8 cellular contexts compared by ENCODE assay signal in genomic region chr3:191331443-191331842, GRCh38. TPM values are rescaled to one million over a fixed set of nuclear protein-coding genes. Genes with fewer than 3 reads are reported as not detected.
DNase-seq lines count a peak whose midpoint lies in the region; ATAC-seq and TF ChIP-seq lines count a peak whose summit lies in the region.

No MANE protein-coding gene starts in this region.

- H3K9me3 Mint-ChIP-seq in memory B cell = no peaks in the 10 kb centered on the region

- peak overlapping the region; percentile 84 for H3K4me3 ChIP-seq in brain microvascular endothelial cell (ENCODE audit: low read depth, low read length)

- H3K36me3 ChIP-seq in brain microvascular endothelial cell (replicated peaks) = no peaks in the 10 kb centered on the region

- peak overlapping the region; percentile 84 for H3K27ac ChIP-seq in brain microvascular endothelial cell

- peak; percentile 50 for DNase-seq in A172 (ENCODE audit: low spot score)
- peak; percentile 68 for DNase-seq in HCEC 1CT
- no peak for DNase-seq in brain microvascular endothelial cell
- DNase-seq in memory B cell (ENCODE audit: low spot score in 2 of 2) = no peak
- DNase-seq in NCI-H69 (lab: John Stamatoyannopoulos, UW) = no peak
- no peak for DNase-seq in NCI-H526 (lab: John Stamatoyannopoulos, UW)

- H3K27me3 ChIP-seq in brain microvascular endothelial cell (replicated peaks) = no peaks in the 10 kb centered on the region

- no peaks in the 10 kb centered on the region for H3K27me3 Mint-ChIP-seq in memory B cell

- in situ Hi-C loops in brain microvascular endothelial cell (cut with HindIII; ENCODE audit: low pct_ligation_motif_present, low sequenced_read_pairs) = no loop called here

- H3K27ac Mint-ChIP-seq in memory B cell = peak overlapping the region; percentile 94

- H3K4me3 Mint-ChIP-seq in memory B cell = peak overlapping the region; percentile 90

- TF ChIP-seq CTCF in brain microvascular endothelial cell (IDR thresholded peaks at IDR 0.05; ENCODE audit: low read depth, low read length, missing control alignments) = no peak

- ATAC-seq in memory B cell (ENCODE audit: low read depth) = no peak
- ATAC-seq in HG03159 (IDR thresholded peaks at IDR 0.05; ENCODE audit: unreplicated experiment) = no peak
- ATAC-seq in GM18520 (IDR thresholded peaks at IDR 0.05; ENCODE audit: unreplicated experiment) = no peak

- H3K36me3 Mint-ChIP-seq in memory B cell = peaks cover 10% of the 10 kb centered on the region

- H3K4me1 Mint-ChIP-seq in memory B cell = peaks cover 41% of the 10 kb centered on the region

RNA-seq across cellular contexts. Expression of gene UTS2B, which starts 1.1 kb away (rescaled TPM):
- total RNA-seq in A172 (2014; rRNA removed; shearing (Covaris generic)) = not detected in 2 replicates

RNA-seq across cellular contexts. Expression of gene CCDC50, which starts 2.2 kb away (rescaled TPM):
- 94.5 and 110 TPM in 2 replicates for total RNA-seq in A172 (2014; rRNA removed; shearing (Covaris generic))

Comparison
In these comparisons a context has a peak if more than half of its experiments do, and no peak if none do; other contexts are left out.
1. DNase-seq: peak in A172 (single experiment) and HCEC 1CT (single experiment); none in brain microvascular endothelial cell (single experiment), memory B cell (0 of 2), NCI-H69 (single experiment) and NCI-H526 (0 of 2).